Comparison of ENCODE assay signal across 8 cellular contexts in the genomic region with DNA sequence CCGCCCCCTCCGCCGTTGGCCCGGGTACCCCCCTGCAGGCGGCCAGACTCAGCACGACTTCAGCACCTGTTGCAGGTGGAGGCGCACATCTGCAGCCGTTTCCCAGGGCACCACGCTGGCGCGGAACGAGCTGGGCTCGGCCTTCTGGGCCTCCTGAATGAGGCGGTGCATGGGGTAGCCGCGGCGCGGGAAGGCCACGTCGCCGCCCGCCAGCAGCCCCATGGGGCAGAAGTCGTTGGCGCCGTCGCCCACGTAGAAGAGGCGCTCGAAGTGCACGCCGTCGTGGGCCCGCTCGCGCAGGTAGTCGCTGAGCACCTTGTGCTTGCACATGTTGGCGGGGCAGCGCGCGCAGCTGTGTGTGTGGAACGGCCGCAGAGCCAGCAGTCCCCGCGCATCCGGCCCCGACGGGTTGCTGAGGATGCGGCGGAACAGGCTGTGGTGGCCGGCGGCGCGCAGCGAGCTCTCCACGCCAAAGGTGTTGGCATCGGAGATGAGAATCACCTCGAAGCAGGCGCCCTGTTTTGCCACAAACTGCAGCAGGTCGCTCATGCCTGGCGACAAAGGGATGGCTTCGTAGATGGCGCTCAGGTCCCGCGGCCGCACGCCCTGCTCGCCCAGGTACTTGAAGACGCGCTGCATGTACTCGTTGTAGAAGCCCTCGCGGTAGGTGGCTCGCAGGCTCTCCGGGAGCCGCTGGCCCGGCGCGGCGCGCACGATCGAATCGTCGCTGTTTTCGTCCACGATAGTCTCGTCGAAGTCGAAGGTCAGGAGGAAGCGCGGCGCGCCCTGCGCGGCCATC. TPM values are rescaled to one million over a fixed set of nuclear protein-coding genes. Genes with fewer than 3 reads are reported as not detected.
DNase-seq lines count a peak whose midpoint lies in the region; ATAC-seq lines count a peak whose summit lies in the region.

No MANE protein-coding gene starts in this region.

- ATAC-seq in activated T-helper 17 cell treated with anti-CD3 and anti-CD28 coated beads, Interleukin-2, amount 50 U/mL, for 72 hours (replicated peaks) = peak; percentile 49
- ATAC-seq in HG03432 (IDR thresholded peaks at IDR 0.05; ENCODE audit: unreplicated experiment) = no peak

- no peaks in the 10 kb centered on the region for H3K9me3 ChIP-seq in iPS-18c (ENCODE audit: control insufficient read depth, insufficient read depth, low read length)

- H3K4me3 Mint-ChIP-seq in activated T-helper 17 cell treated with anti-CD3 and anti-CD28 coated beads, Interleukin-2, amount 50 U/mL, for 72 hours = peak overlapping the region; percentile 71

- peak; percentile 37 for DNase-seq in stimulated activated CD4-positive, alpha-beta T cell treated with anti-CD3 and anti-CD28 coated beads, Interleukin-12 subunit alpha, Interleukin-12 subunit beta, amount 100 ng/mL, for 4 hours
- DNase-seq in stimulated activated CD4-positive, alpha-beta T cell treated with anti-CD3 and anti-CD28 coated beads, Interleukin-2, amount 100 ng/mL, for 48 hours = no peak
- DNase-seq in stimulated activated naive CD4-positive, alpha-beta T cell (lab: John Stamatoyannopoulos, UW) = peak; percentile 23 to 65 (median 44)
- DNase-seq in COR-L47 (lab: John Stamatoyannopoulos, UW) (no peak), HUDEP-2 (lab: John Stamatoyannopoulos, UW; ENCODE audit: unreplicated experiment in 76 of 76) (no peak)

- H3K4me1 Mint-ChIP-seq in activated T-helper 17 cell treated with anti-CD3 and anti-CD28 coated beads, Interleukin-2, amount 50 U/mL, for 72 hours = peaks cover 8% of the 10 kb centered on the region

- H3K36me3 Mint-ChIP-seq in activated T-helper 17 cell treated with anti-CD3 and anti-CD28 coated beads, Interleukin-2, amount 50 U/mL, for 72 hours (ENCODE audit: low read depth) = peaks cover 29% of the 10 kb centered on the region

- no peaks in the 10 kb centered on the region for H3K9me3 Mint-ChIP-seq in activated T-helper 17 cell treated with anti-CD3 and anti-CD28 coated beads, Interleukin-2, amount 50 U/mL, for 72 hours

- peak overlapping the region; percentile 56 for H3K4me3 ChIP-seq in iPS-18c (ENCODE audit: insufficient read depth, low read depth, low read length)

- no peak overlapping the region for H3K27ac Mint-ChIP-seq in activated T-helper 17 cell treated with anti-CD3 and anti-CD28 coated beads, Interleukin-2, amount 50 U/mL, for 72 hours

- H3K27me3 Mint-ChIP-seq in activated T-helper 17 cell treated with anti-CD3 and anti-CD28 coated beads, Interleukin-2, amount 50 U/mL, for 72 hours = peaks cover 6% of the 10 kb centered on the region

RNA-seq across cellular contexts. Expression of gene PHOSPHO1, which starts 6.2 kb away (rescaled TPM):
- total RNA-seq in activated T-helper 17 cell treated with anti-CD3 and anti-CD28 coated beads, Interleukin-2, amount 50 U/mL, for 72 hours = not detected

RNA-seq across cellular contexts. Expression of gene ABI3, which starts 13.9 kb away (rescaled TPM):
- total RNA-seq in activated T-helper 17 cell treated with anti-CD3 and anti-CD28 coated beads, Interleukin-2, amount 50 U/mL, for 72 hours = 10 to 100 TPM; 23.5 to 36.1 TPM

RNA-seq across cellular contexts. Expression of gene GNGT2, which starts 14.0 kb away (rescaled TPM):
- 10 to 100 TPM; 23.1 to 27.0 TPM for total RNA-seq in activated T-helper 17 cell treated with anti-CD3 and anti-CD28 coated beads, Interleukin-2, amount 50 U/mL, for 72 hours

Comparison
In these comparisons a context has a peak if more than half of its experiments do, and no peak if none do; other contexts are left out.
1. DNase-seq: peak in stimulated activated CD4-positive, alpha-beta T cell treated with anti-CD3 and anti-CD28 coated beads, Interleukin-12 subunit alpha, Interleukin-12 subunit beta, amount 100 ng/mL, for 4 hours (single experiment) and stimulated activated naive CD4-positive, alpha-beta T cell (6 of 6); none in stimulated activated CD4-positive, alpha-beta T cell treated with anti-CD3 and anti-CD28 coated beads, Interleukin-2, amount 100 ng/mL, for 48 hours (0 of 2), COR-L47 (single experiment) and HUDEP-2 (0 of 76).